10 cellular contexts compared by ENCODE assay signal in genomic region chr20:38049800-38050199, GRCh38. TPM values are rescaled to one million over a fixed set of nuclear protein-coding genes. Genes with fewer than 3 reads are reported as not detected.
DNase-seq lines count a peak whose midpoint lies in the region; TF ChIP-seq lines count a peak whose summit lies in the region.
"Had no signal": no experiment of that assay in that cellular context is flagged by ENCODE, and none has a peak within 500 bp of the region (broad histone marks: within the 10 kb centered on the region; RNA-seq: fewer than 3 reads in every experiment).

No MANE protein-coding gene starts in this region.

- no peak for DNase-seq in activated CD4-positive, alpha-beta T cell treated with anti-CD3 and anti-CD28 coated beads, Interleukin-2, amount 10 ng/mL, durations not matched to agents 24 days and 14 days
- no peak for DNase-seq in activated CD4-positive, alpha-beta T cell treated with anti-CD3 and anti-CD28 coated beads for 48 hours
- DNase-seq in RPMI7951 (ENCODE audit: low read depth) (peak; percentile 90), fibroblast of gingiva (ENCODE audit: low read depth) (peak; percentile 14), skeletal muscle cell (ENCODE audit: low read depth) (peak; percentile 26), tibial nerve (ENCODE audit: low spot score in 2 of 2) (no peak), T-helper 9 cell (no peak), DMS114 treated with DMSO at 0.1 percent for 48 hours (lab: John Stamatoyannopoulos, UW; ENCODE audit: unreplicated experiment) (no peak)
- DNase-seq: activated CD4-positive, alpha-beta T cell treated with anti-CD3 and anti-CD28 coated beads for 1 hour; cortex of kidney had no signal

- no peak for TF ChIP-seq EP300 in tibial nerve (IDR thresholded peaks at IDR 0.05)

- peak overlapping the region; percentile 55 for H3K27ac Mint-ChIP-seq in activated CD4-positive, alpha-beta T cell treated with anti-CD3 and anti-CD28 coated beads, Interleukin-2, amount 10 ng/mL, durations not matched to agents 24 days and 14 days

- H3K4me3 ChIP-seq in skeletal muscle cell (ENCODE audit: low read depth, low read length) (no peak overlapping the region), tibial nerve (no peak overlapping the region)

- no peaks in the 10 kb centered on the region for H3K27me3 Mint-ChIP-seq in activated CD4-positive, alpha-beta T cell treated with anti-CD3 and anti-CD28 coated beads, Interleukin-2, amount 10 ng/mL, durations not matched to agents 24 days and 14 days

- intact Hi-C loops in activated CD4-positive, alpha-beta T cell treated with anti-CD3 and anti-CD28 coated beads, Interleukin-2, amount 10 ng/mL, durations not matched to agents 24 days and 14 days (cut with micrococcal nuclease) = no loop called here

- WGBS in tibial nerve, 2 donors = 62 to 63% methylated on average over 3 of the region's 3 CpGs

- H3K36me3 ChIP-seq in tibial nerve = peaks cover 0 to 38% (median 0%) of the 10 kb centered on the region in 3 donors

- H3K4me3 Mint-ChIP-seq in activated CD4-positive, alpha-beta T cell treated with anti-CD3 and anti-CD28 coated beads, Interleukin-2, amount 10 ng/mL, durations not matched to agents 24 days and 14 days = no peak overlapping the region

- no peak overlapping the region for H3K27ac ChIP-seq in tibial nerve

- H3K36me3 Mint-ChIP-seq in activated CD4-positive, alpha-beta T cell treated with anti-CD3 and anti-CD28 coated beads, Interleukin-2, amount 10 ng/mL, durations not matched to agents 24 days and 14 days (ENCODE audit: low read depth) = peaks cover 41% of the 10 kb centered on the region

- no peaks in the 10 kb centered on the region for H3K27me3 ChIP-seq in tibial nerve

- peaks cover 32% of the 10 kb centered on the region for H3K4me1 Mint-ChIP-seq in activated CD4-positive, alpha-beta T cell treated with anti-CD3 and anti-CD28 coated beads, Interleukin-2, amount 10 ng/mL, durations not matched to agents 24 days and 14 days

- TF ChIP-seq CTCF in tibial nerve (IDR thresholded peaks at IDR 0.05) = no peak

- H3K9me3 ChIP-seq in tibial nerve = no peaks in the 10 kb centered on the region

- no peaks in the 10 kb centered on the region for H3K9me3 Mint-ChIP-seq in activated CD4-positive, alpha-beta T cell treated with anti-CD3 and anti-CD28 coated beads, Interleukin-2, amount 10 ng/mL, durations not matched to agents 24 days and 14 days

- H3K4me1 ChIP-seq in tibial nerve = peaks cover 0 to 38% (median 8%) of the 10 kb centered on the region in 4 donors

- no peak for TF ChIP-seq POLR2A in tibial nerve (IDR thresholded peaks at IDR 0.05)

RNA-seq across cellular contexts. Expression of gene RPRD1B, which starts 16.3 kb away (rescaled TPM):
- total RNA-seq in activated CD4-positive, alpha-beta T cell treated with anti-CD3 and anti-CD28 coated beads, Interleukin-2, amount 10 ng/mL, durations not matched to agents 24 days and 14 days = 49.8 and 51.2 TPM in 2 replicates
- total RNA-seq in RPMI7951 (2014; rRNA removed; shearing (Covaris generic)) = 21.5 and 22.3 TPM in 2 replicates
- 10 to 100 TPM; 28.5 to 36.3 (median 35.1) TPM for total RNA-seq in tibial nerve

RNA-seq across cellular contexts. Expression of gene TTI1, which starts 16.5 kb away (rescaled TPM):
- 43.3 and 48.8 TPM in 2 replicates for total RNA-seq in activated CD4-positive, alpha-beta T cell treated with anti-CD3 and anti-CD28 coated beads, Interleukin-2, amount 10 ng/mL, durations not matched to agents 24 days and 14 days
- 30.6 and 36.4 TPM in 2 replicates for total RNA-seq in RPMI7951 (2014; rRNA removed; shearing (Covaris generic))
- total RNA-seq in tibial nerve = 10 to 100 TPM in 3 of 4 donors, 1 to 10 TPM in 1; 8.2 to 14.2 (median 10.8) TPM

Comparison
In these comparisons a context has a peak if more than half of its experiments do, and no peak if none do; other contexts are left out.
1. DNase-seq: peak in RPMI7951 (single experiment), fibroblast of gingiva (single experiment) and skeletal muscle cell (single experiment); none in activated CD4-positive, alpha-beta T cell treated with anti-CD3 and anti-CD28 coated beads, Interleukin-2, amount 10 ng/mL, durations not matched to agents 24 days and 14 days (single experiment), activated CD4-positive, alpha-beta T cell treated with anti-CD3 and anti-CD28 coated beads for 48 hours (single experiment), tibial nerve (0 of 2), T-helper 9 cell (single experiment) and DMS114 treated with DMSO at 0.1 percent for 48 hours (single experiment).